ENCODE assay signal across 13 cellular contexts in genomic region chr11:72418834-72419560, GRCh38. TPM values are rescaled to one million over a fixed set of nuclear protein-coding genes. Genes with fewer than 3 reads are reported as not detected.
DNase-seq lines count a peak whose midpoint lies in the region; ATAC-seq and TF ChIP-seq lines count a peak whose summit lies in the region.
"Had no signal": no experiment of that assay in that cellular context is flagged by ENCODE, and none has a peak within 500 bp of the region (broad histone marks: within the 10 kb centered on the region; RNA-seq: fewer than 3 reads in every experiment).

No MANE protein-coding gene starts in this region.

- H3K4me1 ChIP-seq in GM23338 (ENCODE audit: insufficient read depth) (peaks cover 38% of the 10 kb centered on the region), breast epithelium (peaks cover 0 to 2% of the 10 kb centered on the region in 2 donors)

- TF ChIP-seq POLR2A in breast epithelium (IDR thresholded peaks at IDR 0.05): no peak

- peaks cover 20% of the 10 kb centered on the region for H3K79me2 ChIP-seq in GM23338 (replicated peaks; ENCODE audit: insufficient read depth)

- H3K27ac Mint-ChIP-seq in activated T-cell treated with anti-CD3 and anti-CD28 coated beads, Interleukin-2, amount 50 U/mL, for 72 hours: peak overlapping the region; percentile 55
- H3K27ac Mint-ChIP-seq in GM23338 (no peak overlapping the region), WTC11 (peak overlapping the region; percentile 11; the same call in 1 of the 2 replicates)

- no peaks in the 10 kb centered on the region for H3K9me3 ChIP-seq in breast epithelium
- H3K9me3 ChIP-seq: psoas muscle had no signal

- H3F3A ChIP-seq in GM23338 (replicated peaks; ENCODE audit: low read depth): peaks cover 3% of the 10 kb centered on the region; the same call in 1 of the 2 replicates

- H3K4me3 ChIP-seq in GM23338 (no peak overlapping the region), retinal pigment epithelial cell (ENCODE audit: low read length) (no peak overlapping the region), breast epithelium (no peak overlapping the region)
- H3K4me3 ChIP-seq: psoas muscle had no signal

- H3K4me2 ChIP-seq in GM23338: no peak overlapping the region

- H2AFZ ChIP-seq in GM23338: no peak overlapping the region

- H3K36me3 Mint-ChIP-seq in activated T-cell treated with anti-CD3 and anti-CD28 coated beads, Interleukin-2, amount 50 U/mL, for 72 hours (ENCODE audit: insufficient read depth in 2 of 2): peaks cover 0 to 3% of the 10 kb centered on the region in 2 donors
- peaks cover 9% of the 10 kb centered on the region for H3K36me3 Mint-ChIP-seq in activated T-cell treated with anti-CD3 and anti-CD28 coated beads, Interleukin-2, amount 50 U/mL, for 4 hours (ENCODE audit: insufficient read depth)
- H3K36me3 Mint-ChIP-seq in GM23338 (ENCODE audit: low read depth) (no peaks in the 10 kb centered on the region; the same call in 2 of the 3 replicates), WTC11 (peaks cover 2% of the 10 kb centered on the region; the same call in 1 of the 2 replicates)

- no peaks in the 10 kb centered on the region for H3K27me3 ChIP-seq in GM23338 (ENCODE audit: insufficient read depth)
- no peaks in the 10 kb centered on the region for H3K27me3 ChIP-seq in breast epithelium

- H3K36me3 ChIP-seq in GM23338 (ENCODE audit: insufficient read depth) (no peaks in the 10 kb centered on the region), breast epithelium (no peaks in the 10 kb centered on the region)

- H3K4me1 Mint-ChIP-seq in activated T-cell treated with anti-CD3 and anti-CD28 coated beads, Interleukin-2, amount 50 U/mL, for 72 hours (ENCODE audit: low read depth): peaks cover 41% of the 10 kb centered on the region
- peaks cover 33% of the 10 kb centered on the region for H3K4me1 Mint-ChIP-seq in activated T-cell treated with anti-CD3 and anti-CD28 coated beads, Interleukin-2, amount 50 U/mL, for 4 hours (ENCODE audit: low read depth)
- peaks cover 37% of the 10 kb centered on the region for H3K4me1 Mint-ChIP-seq in GM23338
- peaks cover 68% of the 10 kb centered on the region for H3K4me1 Mint-ChIP-seq in WTC11

- no peak for DNase-seq in activated T-cell treated with anti-CD3 and anti-CD28 coated beads, Interleukin-2, amount 50 U/mL, for 72 hours
- DNase-seq in activated T-cell treated with anti-CD3 and anti-CD28 coated beads, Interleukin-2, amount 50 U/mL, for 4 hours: no peak
- DNase-seq in GM23338 (ENCODE audit: low spot score) (no peak), WTC11 (ENCODE audit: low spot score) (no peak), retinal pigment epithelial cell (ENCODE audit: low read depth) (no peak), breast epithelium (ENCODE audit: low spot score in 2 of 2) (no peak), C1 segment of cervical spinal cord (lab: John Stamatoyannopoulos, UW) (no peak)
- no peak for DNase-seq in stimulated activated CD4-positive, alpha-beta T cell treated with anti-CD3 and anti-CD28 coated beads, Interleukin-4, amount 100 ng/mL, for 24 hours
- DNase-seq: foreskin fibroblast, HCEC 1CT, NCI-H187 treated with DMSO at 0.1 percent for 48 hours, psoas muscle had no signal

- CTCF ChIA-PET in WTC11 (lab: Charles Lee): interaction anchor here (0.7 to 3.7 kb wide), 9 partner anchors 9 to 181 kb away, joined by 3 to 43 read pairs (median 4); partner anchors contain the start of gene CLPB

- intact Hi-C loops in breast epithelium (cut with DNase I; ENCODE audit: low total_unique reads): no loop called here

- no peak overlapping the region for H3K27ac ChIP-seq in GM23338 (ENCODE audit: low read depth)
- H3K27ac ChIP-seq in breast epithelium: no peak overlapping the region
- H3K27ac ChIP-seq: psoas muscle, RWPE1 had no signal

- H4K20me1 ChIP-seq in GM23338 (replicated peaks; ENCODE audit: insufficient read depth): no peaks in the 10 kb centered on the region; the same call in 1 of the 2 replicates

- peak; percentile 35 to 51 for ATAC-seq in activated T-cell treated with anti-CD3 and anti-CD28 coated beads, Interleukin-2, amount 50 U/mL, for 72 hours (replicated peaks in 1 of 2)
- ATAC-seq in activated T-cell treated with anti-CD3 and anti-CD28 coated beads, Interleukin-2, amount 50 U/mL, for 4 hours: no peak
- ATAC-seq in GM23338: peak; percentile 7; the same call in 1 of the 3 replicates
- ATAC-seq in WTC11: no peak; the same call in 1 of the 2 replicates
- ATAC-seq: psoas muscle had no signal

- peak overlapping the region; percentile 2 to 23 for H3K4me3 Mint-ChIP-seq in activated T-cell treated with anti-CD3 and anti-CD28 coated beads, Interleukin-2, amount 50 U/mL, for 72 hours
- H3K4me3 Mint-ChIP-seq in activated T-cell treated with anti-CD3 and anti-CD28 coated beads, Interleukin-2, amount 50 U/mL, for 4 hours: no peak overlapping the region
- no peak overlapping the region for H3K4me3 Mint-ChIP-seq in GM23338
- no peak overlapping the region for H3K4me3 Mint-ChIP-seq in WTC11

- TF ChIP-seq CTCF in GM23338 (conservative IDR thresholded peaks at IDR 0.05; ENCODE audit: low read depth in 2 of 2) (peak; percentile 20 to 21; a peak in 1 of 4 replicates), WTC11 (IDR thresholded peaks at IDR 0.05) (no peak), retinal pigment epithelial cell (conservative IDR thresholded peaks at IDR 0.05; ENCODE audit: low read depth, low read length) (peak; percentile 16), breast epithelium (IDR thresholded peaks at IDR 0.05) (no peak)

- H3K27me3 Mint-ChIP-seq in activated T-cell treated with anti-CD3 and anti-CD28 coated beads, Interleukin-2, amount 50 U/mL, for 72 hours (ENCODE audit: low read depth): no peaks in the 10 kb centered on the region
- H3K27me3 Mint-ChIP-seq in activated T-cell treated with anti-CD3 and anti-CD28 coated beads, Interleukin-2, amount 50 U/mL, for 4 hours (ENCODE audit: low read depth): no peaks in the 10 kb centered on the region
- H3K27me3 Mint-ChIP-seq in GM23338 (ENCODE audit: insufficient read depth, low read depth, poor library complexity) (peaks cover 5% of the 10 kb centered on the region), WTC11 (ENCODE audit: low read depth) (no peaks in the 10 kb centered on the region)

- POLR2A ChIA-PET in WTC11 (lab: Charles Lee): interaction anchor here (0.7 kb wide), 1 partner anchor 148 kb away, joined by 4 read pairs; no protein-coding TSS in a partner anchor

- H3K9me3 Mint-ChIP-seq in activated T-cell treated with anti-CD3 and anti-CD28 coated beads, Interleukin-2, amount 50 U/mL, for 72 hours: no peaks in the 10 kb centered on the region
- no peaks in the 10 kb centered on the region for H3K9me3 Mint-ChIP-seq in activated T-cell treated with anti-CD3 and anti-CD28 coated beads, Interleukin-2, amount 50 U/mL, for 4 hours
- H3K9me3 Mint-ChIP-seq in GM23338 (no peaks in the 10 kb centered on the region), WTC11 (no peaks in the 10 kb centered on the region)

- 0 out of 2 replicates have a peak, but pooled peaks cover 6% of the 10 kb centered on the region for H3K9me2 ChIP-seq in GM23338 (ENCODE audit: insufficient read depth)

TF ChIP-seq in WTC11, 78 proteins besides CTCF, POLR2A, EP300 and RAD21:
- TF ChIP-seq ELF4 (CRISPR knock-in tag; IDR thresholded peaks at IDR 0.05; ENCODE audit: low read depth): no peak

RNA-seq across cellular contexts. Expression of gene CLPB, which starts 15.3 kb away (rescaled TPM):
- total RNA-seq in activated T-cell treated with anti-CD3 and anti-CD28 coated beads, Interleukin-2, amount 50 U/mL, for 72 hours: 10 to 100 TPM; 22.0 to 30.1 TPM
- total RNA-seq in activated T-cell treated with anti-CD3 and anti-CD28 coated beads, Interleukin-2, amount 50 U/mL, for 4 hours: 10 to 100 TPM; 50.2 to 55.7 (median 54.6) TPM
- 24.7 and 32.7 TPM in 2 replicates for total RNA-seq in GM23338 (2014; rRNA removed; shearing (Covaris generic))
- 11.0 and 12.6 TPM in 2 replicates for polyA plus RNA-seq in GM23338 (2016; fragmentation: Nextera tagmentation; extraction: Ambion mirVana)
- total RNA-seq in WTC11 (2021) (24.9 to 28.3 TPM (median 26.8 TPM) in 3 replicates), breast epithelium (10 to 100 TPM; 19.0 to 28.8 (median 23.1) TPM)

Comparison
In these comparisons a context has a peak if more than half of its experiments do, and no peak if none do; other contexts are left out.
1. ATAC-seq: peak in activated T-cell treated with anti-CD3 and anti-CD28 coated beads, Interleukin-2, amount 50 U/mL, for 72 hours (2 of 2) and GM23338 (single experiment); none in activated T-cell treated with anti-CD3 and anti-CD28 coated beads, Interleukin-2, amount 50 U/mL, for 4 hours (0 of 2) and WTC11 (single experiment).
2. H3K4me3 Mint-ChIP-seq: peak in activated T-cell treated with anti-CD3 and anti-CD28 coated beads, Interleukin-2, amount 50 U/mL, for 72 hours (2 of 2); none in activated T-cell treated with anti-CD3 and anti-CD28 coated beads, Interleukin-2, amount 50 U/mL, for 4 hours (single experiment), GM23338 (single experiment) and WTC11 (single experiment).
3. CTCF ChIP-seq: peak in GM23338 (2 of 2) and retinal pigment epithelial cell (single experiment); none in WTC11 (single experiment) and breast epithelium (0 of 3).